Comparison of ENCODE assay signal across 1 cellular context in genomic region chr2:230921806-230922595, GRCh38.
TF ChIP-seq lines count a peak whose summit lies in the region.

No MANE protein-coding gene starts in this region.

TF ChIP-seq in GM23338, 12 proteins besides CTCF, POLR2A, EP300 and RAD21 (continued from another document):
- TF ChIP-seq ZNF462 (CRISPR knock-in tag; IDR thresholded peaks at IDR 0.05), result no peak
- TF ChIP-seq ETS1 (IDR thresholded peaks at IDR 0.05), result no peak
- TF ChIP-seq NANOG (IDR thresholded peaks at IDR 0.05; ENCODE audit: borderline replicate concordance), result no peak
